ENCODE assay signal across 8 cellular contexts in genomic region chr6:43629505-43630300, GRCh38. TPM values are rescaled to one million over a fixed set of nuclear protein-coding genes. Genes with fewer than 3 reads are reported as not detected.
DNase-seq lines count a peak whose midpoint lies in the region; ATAC-seq and TF ChIP-seq lines count a peak whose summit lies in the region.

No MANE protein-coding gene starts in this region.

- peak overlapping the region; percentile 100 for H3K27ac Mint-ChIP-seq in activated CD4-positive, alpha-beta T cell treated with anti-CD3 and anti-CD28 coated beads, Interleukin-2, amount 10 ng/mL, durations not matched to agents 7 days and 5 days

- H3K4me3 ChIP-seq in coronary artery, result peak overlapping the region; percentile 86

- peak; percentile 67 for ATAC-seq in GM19351 (IDR thresholded peaks at IDR 0.05; ENCODE audit: unreplicated experiment)
- ATAC-seq in HG03520 (IDR thresholded peaks at IDR 0.05; ENCODE audit: unreplicated experiment), result peak; percentile 60

- CTCF ChIA-PET in activated CD4-positive, alpha-beta T cell treated with anti-CD3 and anti-CD28 coated beads, Interleukin-2, amount 10 ng/mL, durations not matched to agents 7 days and 5 days (lab: Charles Lee), result interaction anchor here (0.6 to 1.4 kb wide), 12 partner anchors 10 to 445 kb away, joined by 3 to 7 read pairs (median 3); partner anchors contain the start of gene RSPH9

- POLR2A ChIA-PET in activated CD4-positive, alpha-beta T cell treated with anti-CD3 and anti-CD28 coated beads, Interleukin-2, amount 10 ng/mL, durations not matched to agents 7 days and 5 days (lab: Charles Lee), result interaction anchor here (0.5 to 1.5 kb wide), 5 partner anchors 10 to 159 kb away, joined by 3 to 6 read pairs (median 4); partner anchors contain the start of genes POLH and XPO5

- DNase-seq in C1 segment of cervical spinal cord (lab: John Stamatoyannopoulos, UW) (peak; percentile 24 to 96 (median 82)), NCI-H526 treated with DMSO at 0.1 percent for 48 hours (lab: John Stamatoyannopoulos, UW) (peak; percentile 85), coronary artery (ENCODE audit: low spot score) (peak; percentile 97), left kidney (ENCODE audit: low read depth, low spot score) (peak; percentile 98)
- peak; percentile 94 for DNase-seq in activated CD4-positive, alpha-beta T cell treated with anti-CD3 and anti-CD28 coated beads, Interleukin-2, amount 10 ng/mL, durations not matched to agents 7 days and 5 days
- peak; percentile 92 for DNase-seq in stimulated activated CD4-positive, alpha-beta T cell treated with anti-CD3 and anti-CD28 coated beads, Interleukin-1b, Interleukin-23, amount 100 ng/mL, for 48 hours

- TF ChIP-seq CTCF in coronary artery (IDR thresholded peaks at IDR 0.05), result no peak

- H3K4me1 Mint-ChIP-seq in activated CD4-positive, alpha-beta T cell treated with anti-CD3 and anti-CD28 coated beads, Interleukin-2, amount 10 ng/mL, durations not matched to agents 7 days and 5 days, result peaks cover 42% of the 10 kb centered on the region

- no peaks in the 10 kb centered on the region for H3K27me3 Mint-ChIP-seq in activated CD4-positive, alpha-beta T cell treated with anti-CD3 and anti-CD28 coated beads, Interleukin-2, amount 10 ng/mL, durations not matched to agents 7 days and 5 days

- peaks cover 35% of the 10 kb centered on the region for H3K36me3 Mint-ChIP-seq in activated CD4-positive, alpha-beta T cell treated with anti-CD3 and anti-CD28 coated beads, Interleukin-2, amount 10 ng/mL, durations not matched to agents 7 days and 5 days (ENCODE audit: low read depth)

- H3K27ac ChIP-seq in coronary artery, result peak overlapping the region; percentile 95 to 97

- H3K9me3 Mint-ChIP-seq in activated CD4-positive, alpha-beta T cell treated with anti-CD3 and anti-CD28 coated beads, Interleukin-2, amount 10 ng/mL, durations not matched to agents 7 days and 5 days, result no peaks in the 10 kb centered on the region

- peak overlapping the region; percentile 99 for H3K4me3 Mint-ChIP-seq in activated CD4-positive, alpha-beta T cell treated with anti-CD3 and anti-CD28 coated beads, Interleukin-2, amount 10 ng/mL, durations not matched to agents 7 days and 5 days

RNA-seq across cellular contexts. Expression of gene GTPBP2, which starts 0.6 kb away (rescaled TPM):
- total RNA-seq in activated CD4-positive, alpha-beta T cell treated with anti-CD3 and anti-CD28 coated beads, Interleukin-2, amount 10 ng/mL, durations not matched to agents 7 days and 5 days, result 10 to 100 TPM; 91.9 to 98.3 TPM

RNA-seq across cellular contexts. Expression of gene MAD2L1BP, which starts 5.9 kb away (rescaled TPM):
- total RNA-seq in activated CD4-positive, alpha-beta T cell treated with anti-CD3 and anti-CD28 coated beads, Interleukin-2, amount 10 ng/mL, durations not matched to agents 7 days and 5 days, result 10 to 100 TPM; 41.8 to 44.3 TPM

RNA-seq across cellular contexts. Expression of gene RSPH9, which starts 15.1 kb away (rescaled TPM):
- not detected for total RNA-seq in activated CD4-positive, alpha-beta T cell treated with anti-CD3 and anti-CD28 coated beads, Interleukin-2, amount 10 ng/mL, durations not matched to agents 7 days and 5 days

RNA-seq across cellular contexts. Expression of gene POLH, which starts 53.7 kb away (rescaled TPM):
- 10 to 100 TPM; 80.3 to 87.0 TPM for total RNA-seq in activated CD4-positive, alpha-beta T cell treated with anti-CD3 and anti-CD28 coated beads, Interleukin-2, amount 10 ng/mL, durations not matched to agents 7 days and 5 days

RNA-seq across cellular contexts. Expression of gene XPO5, which starts 53.9 kb away (rescaled TPM):
- total RNA-seq in activated CD4-positive, alpha-beta T cell treated with anti-CD3 and anti-CD28 coated beads, Interleukin-2, amount 10 ng/mL, durations not matched to agents 7 days and 5 days, result 10 to 100 TPM; 55.5 to 60.3 TPM

Comparison
In these comparisons a context has a peak if more than half of its experiments do, and no peak if none do; other contexts are left out.
1. Peak in every context shown above with its lines: DNase-seq, ATAC-seq, H3K4me3 ChIP-seq and H3K27ac ChIP-seq.